ENCODE assay signal across 8 cellular contexts in genomic region chr2:44044281-44044720, GRCh38. TPM values are rescaled to one million over a fixed set of nuclear protein-coding genes. Genes with fewer than 3 reads are reported as not detected.
DNase-seq lines count a peak whose midpoint lies in the region; ATAC-seq, FAIRE-seq and TF ChIP-seq lines count a peak whose summit lies in the region.

No MANE protein-coding gene starts in this region.

- DNase-seq in GM12891 (ENCODE audit: insufficient read length, low spot score) (peak; percentile 77), NCI-H1417 (lab: John Stamatoyannopoulos, UW) (peak; percentile 82 to 95 (median 92)), SKM-1 treated with dmso at 0.1 percent for 144 hours (lab: John Stamatoyannopoulos, UW; ENCODE audit: unreplicated experiment) (peak; percentile 77), Right ventricle myocardium superior (peak; percentile 77), putamen (ENCODE audit: low spot score) (peak; percentile 77), cortex of kidney (lab: John Stamatoyannopoulos, UW) (no peak)
- peak; percentile 78 to 83 for DNase-seq in activated naive CD4-positive, alpha-beta T cell treated with anti-CD3 and anti-CD28 coated beads, Interleukin-2, amount 50 U/mL, for 72 hours (ENCODE audit: low spot score in 2 of 2)

- H3K9me3 Mint-ChIP-seq in activated naive CD4-positive, alpha-beta T cell treated with anti-CD3 and anti-CD28 coated beads, Interleukin-2, amount 50 U/mL, for 72 hours = no peaks in the 10 kb centered on the region

- ATAC-seq in HG02763 (IDR thresholded peaks at IDR 0.05; ENCODE audit: unreplicated experiment) = peak; percentile 98
- peak; percentile 99 to 100 for ATAC-seq in activated naive CD4-positive, alpha-beta T cell treated with anti-CD3 and anti-CD28 coated beads, Interleukin-2, amount 50 U/mL, for 72 hours
- ATAC-seq in Right ventricle myocardium superior (ENCODE audit: poor library complexity) = peak; percentile 87

- intact Hi-C loops in Right ventricle myocardium superior (cut with DNase I) = no loop called here

- peak overlapping the region in 1 of 2 donors; percentile 59 for H3K27ac Mint-ChIP-seq in activated naive CD4-positive, alpha-beta T cell treated with anti-CD3 and anti-CD28 coated beads, Interleukin-2, amount 50 U/mL, for 72 hours

- peak; percentile 95 for FAIRE-seq in GM12891 (lab: Jason Lieb, UNC)

- no peaks in the 10 kb centered on the region for H3K36me3 Mint-ChIP-seq in activated naive CD4-positive, alpha-beta T cell treated with anti-CD3 and anti-CD28 coated beads, Interleukin-2, amount 50 U/mL, for 72 hours

- TF ChIP-seq POLR2A in GM12891 (IDR thresholded peaks at IDR 0.05; ENCODE audit: low read depth, low read length) = no peak

TF ChIP-seq in GM12891, 5 proteins besides CTCF, POLR2A, EP300 and RAD21:
- no peak for TF ChIP-seq POU2F2 (IDR thresholded peaks at IDR 0.05; ENCODE audit: low read depth, low read length)
- no peak for TF ChIP-seq TAF1 (IDR thresholded peaks at IDR 0.05; ENCODE audit: low read depth, low read length)
- no peak for TF ChIP-seq PAX5 (IDR thresholded peaks at IDR 0.05; ENCODE audit: insufficient read depth, low read length, severe bottlenecking)
- no peak for TF ChIP-seq SPI1 (IDR thresholded peaks at IDR 0.05; ENCODE audit: low read depth, low read length)
- no peak for TF ChIP-seq POLR2AphosphoS5 (IDR thresholded peaks at IDR 0.05; ENCODE audit: low read depth, low read length)

RNA-seq across cellular contexts. Expression of gene LRPPRC, which starts 48.5 kb away (rescaled TPM):
- 54.3 TPM for polyA plus RNA-seq in GM12891 (2012; ENCODE audit: low read depth, missing spikeins)
- total RNA-seq in activated naive CD4-positive, alpha-beta T cell treated with anti-CD3 and anti-CD28 coated beads, Interleukin-2, amount 50 U/mL, for 72 hours = 100 to 1,000 TPM; 180 to 188 TPM
- 90.3 TPM for total RNA-seq in Right ventricle myocardium superior
